Comparison of ENCODE assay signal across 11 cellular contexts in the genomic region with DNA sequence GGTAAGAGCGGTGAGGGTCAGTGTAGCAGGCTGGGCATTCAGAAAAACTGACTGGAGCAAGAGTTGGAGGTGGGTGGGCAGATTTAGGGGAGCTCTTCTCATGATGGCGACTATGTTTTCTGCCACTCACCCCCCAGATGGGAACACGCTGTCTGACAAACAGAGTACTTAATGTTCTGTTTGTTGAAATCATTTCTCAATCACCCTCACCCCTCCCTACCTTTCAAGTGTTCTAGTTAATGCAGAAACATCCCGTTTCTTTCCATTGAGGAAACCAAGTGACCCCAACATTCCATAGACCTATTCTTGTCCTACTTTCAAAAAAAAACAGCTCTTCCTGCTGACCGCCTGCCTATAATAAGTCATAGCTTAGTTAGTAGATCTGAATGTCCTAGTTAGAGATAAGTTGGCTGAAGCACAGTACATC.
DNase-seq lines count a peak whose midpoint lies in the region; ATAC-seq and TF ChIP-seq lines count a peak whose summit lies in the region.
"Had no signal": no experiment of that assay in that cellular context is flagged by ENCODE, and none has a peak within 500 bp of the region (broad histone marks: within the 10 kb centered on the region; RNA-seq: fewer than 3 reads in every experiment).

No MANE protein-coding gene starts in this region.

- no peaks in the 10 kb centered on the region for H3K79me2 ChIP-seq in PC-9 (ENCODE audit: low read depth)

- H3K27me3 Mint-ChIP-seq in stimulated activated naive CD8-positive, alpha-beta T cell treated with anti-CD3 and anti-CD28 coated beads, Interleukin-15, Interleukin-2, amounts not matched to agents 100 ng/mL and 50 ng/mL, for 24 hours, result no peaks in the 10 kb centered on the region
- no peaks in the 10 kb centered on the region for H3K27me3 Mint-ChIP-seq in stimulated activated naive CD8-positive, alpha-beta T cell treated with anti-CD3 and anti-CD28 coated beads, Interleukin-15, amount 100 ng/mL, for 72 hours

- peak overlapping the region; percentile 84 for H3K27ac Mint-ChIP-seq in stimulated activated naive CD8-positive, alpha-beta T cell treated with anti-CD3 and anti-CD28 coated beads, Interleukin-15, Interleukin-2, amounts not matched to agents 100 ng/mL and 50 ng/mL, for 24 hours
- peak overlapping the region in 1 of 2 donors; percentile 70 for H3K27ac Mint-ChIP-seq in stimulated activated naive CD8-positive, alpha-beta T cell treated with anti-CD3 and anti-CD28 coated beads, Interleukin-15, amount 100 ng/mL, for 72 hours

- H3K27ac ChIP-seq in foreskin keratinocyte, result peak overlapping the region; percentile 48
- H3K27ac ChIP-seq in PC-9, result no peak overlapping the region

- H3K4me3 ChIP-seq in PC-9, result no peak overlapping the region

- H3F3A ChIP-seq in PC-9 (ENCODE audit: insufficient read depth, low read depth), result no peaks in the 10 kb centered on the region

- no peak for ATAC-seq in stimulated activated naive CD8-positive, alpha-beta T cell treated with anti-CD3 and anti-CD28 coated beads, Interleukin-15, amount 100 ng/mL, for 72 hours
- no peak for ATAC-seq in foreskin keratinocyte

- H3K4me1 Mint-ChIP-seq in stimulated activated naive CD8-positive, alpha-beta T cell treated with anti-CD3 and anti-CD28 coated beads, Interleukin-15, Interleukin-2, amounts not matched to agents 100 ng/mL and 50 ng/mL, for 24 hours (ENCODE audit: low read depth), result peaks cover 100% of the 10 kb centered on the region
- H3K4me1 Mint-ChIP-seq in stimulated activated naive CD8-positive, alpha-beta T cell treated with anti-CD3 and anti-CD28 coated beads, Interleukin-15, amount 100 ng/mL, for 72 hours, result peaks cover 98% of the 10 kb centered on the region

- CTCF ChIA-PET in PC-9 (lab: Charles Lee), result no interaction called here

- no peaks in the 10 kb centered on the region for H3K36me3 ChIP-seq in PC-9 (ENCODE audit: low read depth)

- no peak for TF ChIP-seq CTCF in foreskin keratinocyte (conservative IDR thresholded peaks at IDR 0.05)
- TF ChIP-seq CTCF in PC-9 (conservative IDR thresholded peaks at IDR 0.05), result no peak

- BruUV-seq in PC-9 (replicated peaks; lab: Mats Ljungman, UMichigan), result no TSS peak

- no peak overlapping the region for H3K4me3 Mint-ChIP-seq in stimulated activated naive CD8-positive, alpha-beta T cell treated with anti-CD3 and anti-CD28 coated beads, Interleukin-15, Interleukin-2, amounts not matched to agents 100 ng/mL and 50 ng/mL, for 24 hours
- H3K4me3 Mint-ChIP-seq in stimulated activated naive CD8-positive, alpha-beta T cell treated with anti-CD3 and anti-CD28 coated beads, Interleukin-15, amount 100 ng/mL, for 72 hours, result peak overlapping the region in 1 of 2 donors; percentile 72

- H3K4me1 ChIP-seq in foreskin keratinocyte (peaks cover 38% of the 10 kb centered on the region), PC-9 (replicated peaks; ENCODE audit: insufficient read depth) (peaks cover 12% of the 10 kb centered on the region; the same call in 1 of the 2 replicates)

- H4K20me1 ChIP-seq in PC-9 (ENCODE audit: insufficient read depth), result no peaks in the 10 kb centered on the region

- H3K9me3 ChIP-seq in PC-9 (ENCODE audit: insufficient read depth, low read depth), result no peaks in the 10 kb centered on the region

- no peaks in the 10 kb centered on the region for H3K27me3 ChIP-seq in foreskin keratinocyte
- no peaks in the 10 kb centered on the region for H3K27me3 ChIP-seq in PC-9 (ENCODE audit: insufficient read depth, low read depth)

- intact Hi-C loops in PC-9 (cut with micrococcal nuclease; ENCODE audit: unreplicated experiment), result no loop called here

- peaks cover 79% of the 10 kb centered on the region for H3K36me3 Mint-ChIP-seq in stimulated activated naive CD8-positive, alpha-beta T cell treated with anti-CD3 and anti-CD28 coated beads, Interleukin-15, Interleukin-2, amounts not matched to agents 100 ng/mL and 50 ng/mL, for 24 hours (ENCODE audit: low read depth)

- H2AFZ ChIP-seq in PC-9, result no peak overlapping the region

- DNase-seq in stimulated activated naive CD8-positive, alpha-beta T cell treated with anti-CD3 and anti-CD28 coated beads, Interleukin-15, amount 100 ng/mL, for 72 hours, result no peak
- DNase-seq in foreskin keratinocyte (no peak), non-pigmented ciliary epithelial cell (ENCODE audit: low read depth) (peak; percentile 50), GF-D8 (lab: John Stamatoyannopoulos, UW) (no peak), NOMO-1 treated with dmso at 0.1 percent for 144 hours (lab: John Stamatoyannopoulos, UW; ENCODE audit: unreplicated experiment) (no peak), PC-9 (no peak), ecto neural progenitor cell (ENCODE audit: low spot score) (no peak)
- DNase-seq: activated CD4-positive, alpha-beta T cell treated with anti-CD3 and anti-CD28 coated beads, Interleukin-2, amount 50 U/mL, for 1 hour; NCI-H2171 treated with DMSO at 0.1 percent for 48 hours; SHP77 had no signal

- no peak overlapping the region for H3K4me2 ChIP-seq in PC-9

- peaks cover 13% of the 10 kb centered on the region for H3K9me3 Mint-ChIP-seq in stimulated activated naive CD8-positive, alpha-beta T cell treated with anti-CD3 and anti-CD28 coated beads, Interleukin-15, Interleukin-2, amounts not matched to agents 100 ng/mL and 50 ng/mL, for 24 hours
- H3K9me3 Mint-ChIP-seq in stimulated activated naive CD8-positive, alpha-beta T cell treated with anti-CD3 and anti-CD28 coated beads, Interleukin-15, amount 100 ng/mL, for 72 hours, result peaks cover 13 to 18% of the 10 kb centered on the region in 2 donors

- POLR2A ChIA-PET in PC-9 (lab: Charles Lee; ENCODE audit: unreplicated experiment), result interaction anchor here (0.6 kb wide), 1 partner anchor 132 kb away, joined by 7 read pairs; a partner anchor contains a TSS

- H3K9me2 ChIP-seq in PC-9 (ENCODE audit: insufficient read depth), result no peaks in the 10 kb centered on the region; the same call in 1 of the 2 replicates
